ENCODE assay signal across 21 cellular contexts in the genomic region with DNA sequence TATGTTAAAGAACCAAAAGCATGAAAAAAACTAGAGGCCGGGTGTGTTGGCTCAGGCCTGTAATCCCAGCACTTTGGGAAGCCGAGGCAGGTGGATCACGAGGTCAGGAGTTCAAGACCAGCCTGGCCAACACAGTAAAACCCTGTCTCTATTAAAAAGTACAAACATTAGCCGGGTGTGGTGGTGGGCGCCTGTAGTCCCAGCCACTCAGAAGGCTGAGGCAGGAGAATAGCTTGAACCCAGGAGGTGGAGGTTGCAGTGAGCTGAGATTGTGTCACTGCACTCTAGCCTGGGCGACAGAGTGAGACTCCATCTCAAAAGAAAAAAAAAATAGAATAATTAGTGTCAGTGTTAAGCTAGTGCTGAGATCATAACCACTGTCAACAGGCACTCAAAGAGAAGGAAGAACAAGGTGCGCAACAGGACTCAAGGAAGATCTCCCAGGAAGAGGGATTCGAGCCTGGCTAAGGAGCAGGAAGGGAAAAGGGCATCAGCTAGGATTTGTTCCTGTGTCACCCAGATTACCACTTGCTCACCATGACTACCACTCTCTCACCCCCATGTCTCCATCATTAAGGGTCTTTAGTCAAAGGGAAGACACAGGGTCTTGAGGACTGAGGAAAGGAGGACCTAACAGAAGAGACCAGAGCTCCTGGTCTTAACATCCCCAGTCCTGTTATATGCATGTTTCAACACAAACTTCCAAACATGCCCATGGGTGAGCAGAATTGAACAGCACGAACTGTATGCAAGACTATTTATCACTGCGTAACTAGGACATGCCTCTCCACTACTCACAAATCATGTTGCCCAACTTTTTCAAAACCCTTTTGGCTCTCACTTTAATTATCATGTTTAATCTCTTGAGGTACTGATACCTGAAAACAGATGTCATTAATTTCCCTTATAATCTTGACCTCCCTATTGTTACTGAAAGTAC.
DNase-seq lines count a peak whose midpoint lies in the region; ATAC-seq and TF ChIP-seq lines count a peak whose summit lies in the region.
"Had no signal": no experiment of that assay in that cellular context is flagged by ENCODE, and none has a peak within 500 bp of the region (broad histone marks: within the 10 kb centered on the region; RNA-seq: fewer than 3 reads in every experiment).

No MANE protein-coding gene starts in this region.

- H3K36me3 Mint-ChIP-seq in activated T-cell treated with anti-CD3 and anti-CD28 coated beads, Interleukin-2, amount 50 U/mL, for 24 hours (ENCODE audit: low read depth), result peaks cover 44% of the 10 kb centered on the region
- H3K36me3 Mint-ChIP-seq in activated T-cell treated with anti-CD3 and anti-CD28 coated beads, Interleukin-2, amount 50 U/mL, for 4 hours (ENCODE audit: insufficient read depth), result peaks cover 17% of the 10 kb centered on the region
- peaks cover 39% of the 10 kb centered on the region for H3K36me3 Mint-ChIP-seq in activated CD4-positive, alpha-beta memory T cell treated with anti-CD3 and anti-CD28 coated beads, Interleukin-2, amount 10 ng/mL, durations not matched to agents 7 days and 5 days (ENCODE audit: low read depth)

- ATAC-seq in activated T-cell treated with anti-CD3 and anti-CD28 coated beads, Interleukin-2, amount 50 U/mL, for 4 hours, result no peak
- peak; percentile 61 for ATAC-seq in foreskin keratinocyte
- ATAC-seq: left lobe of liver, pancreas had no signal

- TF ChIP-seq POLR2A in suprapubic skin (IDR thresholded peaks at IDR 0.05), result no peak

- no peak for TF ChIP-seq EP300 in suprapubic skin (IDR thresholded peaks at IDR 0.05)

- peak overlapping the region; percentile 19 for H3K27ac Mint-ChIP-seq in activated T-cell treated with anti-CD3 and anti-CD28 coated beads, Interleukin-2, amount 50 U/mL, for 24 hours
- no peak overlapping the region for H3K27ac Mint-ChIP-seq in activated CD4-positive, alpha-beta memory T cell treated with anti-CD3 and anti-CD28 coated beads, Interleukin-2, amount 10 ng/mL, durations not matched to agents 7 days and 5 days

- WGBS in suprapubic skin, result 78% methylated on average over 10 of the region's 10 CpGs

- H3K4me3 ChIP-seq in suprapubic skin, result no peak overlapping the region
- H3K4me3 ChIP-seq: dorsolateral prefrontal cortex, pancreas, thyroid gland had no signal

- H3K27ac ChIP-seq in foreskin keratinocyte, result peak overlapping the region; percentile 0
- peak overlapping the region; percentile 57 for H3K27ac ChIP-seq in suprapubic skin
- H3K27ac ChIP-seq: brain microvascular endothelial cell, dorsolateral prefrontal cortex, pancreas, thyroid gland had no signal

- no peak overlapping the region for H3K4me3 Mint-ChIP-seq in activated T-cell treated with anti-CD3 and anti-CD28 coated beads, Interleukin-2, amount 50 U/mL, for 24 hours
- H3K4me3 Mint-ChIP-seq in activated T-cell treated with anti-CD3 and anti-CD28 coated beads, Interleukin-2, amount 50 U/mL, for 4 hours, result no peak overlapping the region
- H3K4me3 Mint-ChIP-seq in activated CD4-positive, alpha-beta memory T cell treated with anti-CD3 and anti-CD28 coated beads, Interleukin-2, amount 10 ng/mL, durations not matched to agents 7 days and 5 days, result no peak overlapping the region

- DNase-seq in activated T-cell treated with anti-CD3 and anti-CD28 coated beads, Interleukin-2, amount 50 U/mL, for 24 hours, result no peak
- DNase-seq in activated T-cell treated with anti-CD3 and anti-CD28 coated beads, Interleukin-2, amount 50 U/mL, for 4 hours, result no peak
- DNase-seq in SW480 (ENCODE audit: low spot score), result peak; percentile 4
- peak in 1 of 2 donors; percentile 79 for DNase-seq in foreskin keratinocyte
- no peak for DNase-seq in suprapubic skin (ENCODE audit: low spot score in 2 of 2)
- DNase-seq in head of caudate nucleus, result no peak
- no peak for DNase-seq in activated CD4-positive, alpha-beta memory T cell treated with anti-CD3 and anti-CD28 coated beads, Interleukin-2, amount 10 ng/mL, durations not matched to agents 7 days and 5 days
- no peak for DNase-seq in NCI-H2171 treated with DMSO at 0.1 percent for 48 hours (lab: John Stamatoyannopoulos, UW)
- DNase-seq: 8988T; activated naive CD4-positive, alpha-beta T cell treated with anti-CD3 and anti-CD28 coated beads, Interleukin-2, amount 50 U/mL, for 16 hours; brain microvascular endothelial cell; CD8-positive, alpha-beta memory T cell; dorsolateral prefrontal cortex; GOT3; NCI-H1694 treated with DMSO at 0.1 percent for 48 hours; NCI-H446 treated with DMSO at 0.1 percent for 48 hours; pancreas; small intestine; stimulated activated CD4-positive, alpha-beta T cell treated with anti-CD3 and anti-CD28 coated beads, Interleukin-4, amount 100 ng/mL, for 4 hours; thyroid gland had no signal

- H3K27me3 ChIP-seq in foreskin keratinocyte (no peaks in the 10 kb centered on the region), suprapubic skin (no peaks in the 10 kb centered on the region)
- H3K27me3 ChIP-seq: brain microvascular endothelial cell, dorsolateral prefrontal cortex, pancreas, thyroid gland had no signal

- POLR2A ChIA-PET in activated CD4-positive, alpha-beta memory T cell treated with anti-CD3 and anti-CD28 coated beads, Interleukin-2, amount 10 ng/mL, durations not matched to agents 7 days and 5 days (lab: Charles Lee), result interaction anchor here (0.7 kb wide), 1 partner anchor 711 kb away, joined by 3 read pairs; no protein-coding TSS in a partner anchor

- H3K9me3 Mint-ChIP-seq in activated T-cell treated with anti-CD3 and anti-CD28 coated beads, Interleukin-2, amount 50 U/mL, for 24 hours, result no peaks in the 10 kb centered on the region
- H3K9me3 Mint-ChIP-seq in activated T-cell treated with anti-CD3 and anti-CD28 coated beads, Interleukin-2, amount 50 U/mL, for 4 hours, result no peaks in the 10 kb centered on the region
- H3K9me3 Mint-ChIP-seq in activated CD4-positive, alpha-beta memory T cell treated with anti-CD3 and anti-CD28 coated beads, Interleukin-2, amount 10 ng/mL, durations not matched to agents 7 days and 5 days, result no peaks in the 10 kb centered on the region
- H3K9me3 Mint-ChIP-seq: CD8-positive, alpha-beta memory T cell had no signal

- H3K9me3 ChIP-seq in suprapubic skin, result no peaks in the 10 kb centered on the region
- H3K9me3 ChIP-seq: pancreas, thyroid gland had no signal

- H3K4me1 ChIP-seq in foreskin keratinocyte (peaks cover 47% of the 10 kb centered on the region), suprapubic skin (peaks cover 56% of the 10 kb centered on the region)

- intact Hi-C loops in head of caudate nucleus (cut with DNase I), result no loop called here

- TF ChIP-seq CTCF in foreskin keratinocyte (conservative IDR thresholded peaks at IDR 0.05), result no peak
- no peak for TF ChIP-seq CTCF in suprapubic skin (IDR thresholded peaks at IDR 0.05)

- H3K27me3 Mint-ChIP-seq in activated T-cell treated with anti-CD3 and anti-CD28 coated beads, Interleukin-2, amount 50 U/mL, for 24 hours, result no peaks in the 10 kb centered on the region
- no peaks in the 10 kb centered on the region for H3K27me3 Mint-ChIP-seq in activated T-cell treated with anti-CD3 and anti-CD28 coated beads, Interleukin-2, amount 50 U/mL, for 4 hours (ENCODE audit: low read depth)
- H3K27me3 Mint-ChIP-seq in activated CD4-positive, alpha-beta memory T cell treated with anti-CD3 and anti-CD28 coated beads, Interleukin-2, amount 10 ng/mL, durations not matched to agents 7 days and 5 days, result no peaks in the 10 kb centered on the region
- H3K27me3 Mint-ChIP-seq: CD8-positive, alpha-beta memory T cell had no signal

- peaks cover 73% of the 10 kb centered on the region for H3K4me1 Mint-ChIP-seq in activated T-cell treated with anti-CD3 and anti-CD28 coated beads, Interleukin-2, amount 50 U/mL, for 24 hours (ENCODE audit: low read depth)
- H3K4me1 Mint-ChIP-seq in activated T-cell treated with anti-CD3 and anti-CD28 coated beads, Interleukin-2, amount 50 U/mL, for 4 hours (ENCODE audit: low read depth), result peaks cover 84% of the 10 kb centered on the region
- peaks cover 49% of the 10 kb centered on the region for H3K4me1 Mint-ChIP-seq in activated CD4-positive, alpha-beta memory T cell treated with anti-CD3 and anti-CD28 coated beads, Interleukin-2, amount 10 ng/mL, durations not matched to agents 7 days and 5 days

- H3K36me3 ChIP-seq in suprapubic skin, result no peaks in the 10 kb centered on the region
- H3K36me3 ChIP-seq: brain microvascular endothelial cell, pancreas, thyroid gland had no signal

- CTCF ChIA-PET in activated CD4-positive, alpha-beta memory T cell treated with anti-CD3 and anti-CD28 coated beads, Interleukin-2, amount 10 ng/mL, durations not matched to agents 7 days and 5 days (lab: Charles Lee), result no interaction called here
